ENCODE assay signal across 27 cellular contexts in genomic region chr5:107215581-107215980, GRCh38.
DNase-seq lines count a peak whose midpoint lies in the region; ATAC-seq and TF ChIP-seq lines count a peak whose summit lies in the region.
"Had no signal": no experiment of that assay in that cellular context is flagged by ENCODE, and none has a peak within 500 bp of the region (broad histone marks: within the 10 kb centered on the region; RNA-seq: fewer than 3 reads in every experiment).

No MANE protein-coding gene starts in this region.

- no peaks in the 10 kb centered on the region for H3K79me2 ChIP-seq in PC-3 (ENCODE audit: low read length)

- no peaks in the 10 kb centered on the region for H3K27me3 Mint-ChIP-seq in activated naive CD8-positive, alpha-beta T cell treated with anti-CD3 and anti-CD28 coated beads for 36 hours
- H3K27me3 Mint-ChIP-seq in glutamatergic neuron (ENCODE audit: unreplicated experiment) = no peaks in the 10 kb centered on the region
- H3K27me3 Mint-ChIP-seq: activated CD4-positive, alpha-beta memory T cell treated with anti-CD3 and anti-CD28 coated beads for 36 hours; activated T-cell treated with anti-CD3 and anti-CD28 coated beads, Interleukin-2, amount 50 U/mL, for 24 hours had no signal

- no peaks in the 10 kb centered on the region for H3K36me3 Mint-ChIP-seq in activated naive CD8-positive, alpha-beta T cell treated with anti-CD3 and anti-CD28 coated beads for 36 hours
- H3K36me3 Mint-ChIP-seq in glutamatergic neuron (ENCODE audit: unreplicated experiment) = no peaks in the 10 kb centered on the region
- H3K36me3 Mint-ChIP-seq: activated CD4-positive, alpha-beta memory T cell treated with anti-CD3 and anti-CD28 coated beads for 36 hours; natural killer cell treated with Interleukin-12 subunit alpha and Interleukin-12 subunit beta and Interleukin-15 and Interleukin-18, amount 100 ng/mL, for 72 hours had no signal

- no peaks in the 10 kb centered on the region for H4K20me1 ChIP-seq in PC-3 (ENCODE audit: low read length)

- H3K4me1 ChIP-seq in heart right ventricle = peaks cover 0 to 38% (median 7%) of the 10 kb centered on the region in 9 donors
- peaks cover 36% of the 10 kb centered on the region for H3K4me1 ChIP-seq in PC-3 (ENCODE audit: insufficient read depth, low read length)
- peaks cover 21% of the 10 kb centered on the region for H3K4me1 ChIP-seq in foreskin keratinocyte
- peaks cover 22% of the 10 kb centered on the region for H3K4me1 ChIP-seq in suprapubic skin
- H3K4me1 ChIP-seq: prostate gland, spleen, uterus had no signal

- no peaks in the 10 kb centered on the region for H3K36me3 ChIP-seq in heart right ventricle
- no peaks in the 10 kb centered on the region for H3K36me3 ChIP-seq in PC-3 (ENCODE audit: low read depth, low read length)
- no peaks in the 10 kb centered on the region for H3K36me3 ChIP-seq in suprapubic skin
- H3K36me3 ChIP-seq: ascending aorta, prostate gland, spleen, uterus, WERI-Rb-1 had no signal

- 0 out of 2 replicates have a peak overlapping the region, but pooled peaks have one; percentile 48 for H3K4me2 ChIP-seq in PC-3 (ENCODE audit: low read length)
- H3K4me2 ChIP-seq: A549 had no signal

- no peak overlapping the region for H3K4me3 ChIP-seq in heart right ventricle
- H3K4me3 ChIP-seq in PC-3 (ENCODE audit: low read length) = no peak overlapping the region
- H3K4me3 ChIP-seq in suprapubic skin = no peak overlapping the region
- H3K4me3 ChIP-seq: A549, ascending aorta, K562, prostate gland, spleen, uterus had no signal

- TF ChIP-seq POLR2A in suprapubic skin (IDR thresholded peaks at IDR 0.05) = no peak

- H3K27ac ChIP-seq in heart right ventricle (peak overlapping the region; percentile 20 to 83 (median 72)), PC-3 (ENCODE audit: low read length) (peak overlapping the region; percentile 17), foreskin keratinocyte (no peak overlapping the region), suprapubic skin (peak overlapping the region; percentile 55)
- H3K27ac ChIP-seq: prostate gland, spleen, uterus, WERI-Rb-1 had no signal

- DNase-seq in heart right ventricle = no peak
- no peak for DNase-seq in Right ventricle myocardium superior
- peak; percentile 67 for DNase-seq in PC-3
- DNase-seq in foreskin keratinocyte = peak; percentile 17 to 51
- DNase-seq in suprapubic skin (ENCODE audit: low spot score in 2 of 2) = no peak
- DNase-seq in activated naive CD8-positive, alpha-beta T cell treated with anti-CD3 and anti-CD28 coated beads for 36 hours = no peak
- no peak for DNase-seq in glutamatergic neuron
- DNase-seq: activated CD4-positive, alpha-beta memory T cell treated with anti-CD3 and anti-CD28 coated beads for 36 hours; activated naive CD4-positive, alpha-beta T cell treated with anti-CD3 and anti-CD28 coated beads for 36 hours; activated T-cell treated with anti-CD3 and anti-CD28 coated beads, Interleukin-2, amount 50 U/mL, for 24 hours; C1 segment of cervical spinal cord; DMS 273 treated with DMSO at 0.1 percent for 48 hours; effector memory CD8-positive, alpha-beta T cell; GF-D8; NCI-H2081; NCI-H510A; SIG-M5; spleen; T-helper 2 cell; uterus; WERI-Rb-1 had no signal

- no peaks in the 10 kb centered on the region for H3K9me3 ChIP-seq in heart right ventricle
- H3K9me3 ChIP-seq in PC-3 (ENCODE audit: low read length) = no peaks in the 10 kb centered on the region
- no peaks in the 10 kb centered on the region for H3K9me3 ChIP-seq in suprapubic skin
- H3K9me3 ChIP-seq: A549, ascending aorta, prostate gland, spleen, uterus had no signal

- TF ChIP-seq EP300 in suprapubic skin (IDR thresholded peaks at IDR 0.05) = no peak

- CTCF ChIA-PET in PC-3 (lab: Charles Lee) = no interaction called here

- intact Hi-C loops in heart right ventricle (cut with DNase I) (loop anchor here in 7 of 10 donors (5.0 to 10.0 kb wide), 5 partner anchors 91 to 459 kb away; partner anchors contain the start of gene EFNA5 (in 4 of the 7)), Right ventricle myocardium superior (cut with DNase I) (no loop called here), PC-3 (cut with micrococcal nuclease) (no loop called here)

- no peak for TF ChIP-seq CTCF in heart right ventricle (IDR thresholded peaks at IDR 0.05)
- no peak for TF ChIP-seq CTCF in PC-3 (conservative IDR thresholded peaks at IDR 0.05; ENCODE audit: low read depth, low read length)
- TF ChIP-seq CTCF in foreskin keratinocyte (conservative IDR thresholded peaks at IDR 0.05) = no peak
- no peak for TF ChIP-seq CTCF in suprapubic skin (IDR thresholded peaks at IDR 0.05)
- TF ChIP-seq CTCF in glutamatergic neuron (IDR thresholded peaks at IDR 0.05; ENCODE audit: partially characterized antibody, unreplicated experiment) = no peak

- 0 out of 2 replicates have a peak overlapping the region, but pooled peaks have one; percentile 57 for H2AFZ ChIP-seq in PC-3 (ENCODE audit: low read length)

- no peak overlapping the region for H3K9ac ChIP-seq in PC-3 (ENCODE audit: low read length)

- no peak overlapping the region for H3K27ac Mint-ChIP-seq in activated naive CD8-positive, alpha-beta T cell treated with anti-CD3 and anti-CD28 coated beads for 36 hours
- no peak overlapping the region for H3K27ac Mint-ChIP-seq in glutamatergic neuron (ENCODE audit: unreplicated experiment)
- H3K27ac Mint-ChIP-seq: activated CD4-positive, alpha-beta memory T cell treated with anti-CD3 and anti-CD28 coated beads for 36 hours; activated naive CD4-positive, alpha-beta T cell treated with anti-CD3 and anti-CD28 coated beads for 36 hours; activated T-cell treated with anti-CD3 and anti-CD28 coated beads, Interleukin-2, amount 50 U/mL, for 24 hours; effector memory CD8-positive, alpha-beta T cell; natural killer cell treated with Interleukin-12 subunit alpha and Interleukin-12 subunit beta and Interleukin-15 and Interleukin-18, amount 100 ng/mL, for 72 hours had no signal

- no peak overlapping the region for H3K4me3 Mint-ChIP-seq in activated naive CD8-positive, alpha-beta T cell treated with anti-CD3 and anti-CD28 coated beads for 36 hours
- no peak overlapping the region for H3K4me3 Mint-ChIP-seq in glutamatergic neuron (ENCODE audit: unreplicated experiment)
- H3K4me3 Mint-ChIP-seq: activated CD4-positive, alpha-beta memory T cell treated with anti-CD3 and anti-CD28 coated beads for 36 hours; activated naive CD4-positive, alpha-beta T cell treated with anti-CD3 and anti-CD28 coated beads for 36 hours; activated T-cell treated with anti-CD3 and anti-CD28 coated beads, Interleukin-2, amount 50 U/mL, for 24 hours; effector memory CD8-positive, alpha-beta T cell; natural killer cell treated with Interleukin-12 subunit alpha and Interleukin-12 subunit beta and Interleukin-15 and Interleukin-18, amount 100 ng/mL, for 72 hours had no signal

- POLR2A ChIA-PET in PC-3 (lab: Charles Lee; ENCODE audit: unreplicated experiment) = no interaction called here

- no peaks in the 10 kb centered on the region for H3K4me1 Mint-ChIP-seq in activated naive CD8-positive, alpha-beta T cell treated with anti-CD3 and anti-CD28 coated beads for 36 hours
- peaks cover 11% of the 10 kb centered on the region for H3K4me1 Mint-ChIP-seq in glutamatergic neuron (ENCODE audit: low read depth, unreplicated experiment)

- no peaks in the 10 kb centered on the region for H3F3A ChIP-seq in PC-3 (ENCODE audit: low read length, unreplicated experiment)

- H3K27me3 ChIP-seq in heart right ventricle (no peaks in the 10 kb centered on the region), PC-3 (ENCODE audit: low read length) (no peaks in the 10 kb centered on the region), foreskin keratinocyte (no peaks in the 10 kb centered on the region), suprapubic skin (no peaks in the 10 kb centered on the region)
- H3K27me3 ChIP-seq: ascending aorta, spleen, uterus had no signal

- no peaks in the 10 kb centered on the region for H3K9me2 ChIP-seq in PC-3 (replicated peaks; ENCODE audit: low read length)

- BruUV-seq in PC-3 (replicated peaks; lab: Mats Ljungman, UMichigan) = no TSS peak

- no peak for ATAC-seq in heart right ventricle
- ATAC-seq in Right ventricle myocardium superior (ENCODE audit: poor library complexity) = no peak
- 0 out of 2 replicates have a peak, but pooled peaks have one; percentile 33 for ATAC-seq in PC-3
- ATAC-seq in foreskin keratinocyte = no peak
- ATAC-seq in HG03159 (IDR thresholded peaks at IDR 0.05; ENCODE audit: unreplicated experiment) = no peak
- ATAC-seq: A549; effector memory CD8-positive, alpha-beta T cell; K562; natural killer cell treated with Interleukin-12 subunit alpha and Interleukin-12 subunit beta and Interleukin-15 and Interleukin-18, amount 100 ng/mL, for 72 hours had no signal

- peaks cover 3% of the 10 kb centered on the region for H3K9me3 Mint-ChIP-seq in activated naive CD8-positive, alpha-beta T cell treated with anti-CD3 and anti-CD28 coated beads for 36 hours
- no peaks in the 10 kb centered on the region for H3K9me3 Mint-ChIP-seq in glutamatergic neuron (ENCODE audit: unreplicated experiment)
- H3K9me3 Mint-ChIP-seq: activated CD4-positive, alpha-beta memory T cell treated with anti-CD3 and anti-CD28 coated beads for 36 hours; activated T-cell treated with anti-CD3 and anti-CD28 coated beads, Interleukin-2, amount 50 U/mL, for 24 hours; effector memory CD8-positive, alpha-beta T cell; natural killer cell treated with Interleukin-12 subunit alpha and Interleukin-12 subunit beta and Interleukin-15 and Interleukin-18, amount 100 ng/mL, for 72 hours had no signal

- WGBS in heart right ventricle, 2 donors = 31 to 51% methylated on average over 2 of the region's 2 CpGs
- 32% methylated on average over 2 of the region's 2 CpGs for WGBS in suprapubic skin

Comparison
In these comparisons a context has a peak if more than half of its experiments do, and no peak if none do; other contexts are left out.
1. intact Hi-C loops: an anchor here in heart right ventricle (5.0 to 10.0 kb wide); none called in Right ventricle myocardium superior and PC-3.
2. DNase-seq: peak in PC-3 (single experiment) and foreskin keratinocyte (2 of 2); none in heart right ventricle (0 of 2), Right ventricle myocardium superior (single experiment), suprapubic skin (0 of 2), activated naive CD8-positive, alpha-beta T cell treated with anti-CD3 and anti-CD28 coated beads for 36 hours (single experiment) and glutamatergic neuron (single experiment).